Comparison of ENCODE assay signal across 12 cellular contexts in the genomic region with DNA sequence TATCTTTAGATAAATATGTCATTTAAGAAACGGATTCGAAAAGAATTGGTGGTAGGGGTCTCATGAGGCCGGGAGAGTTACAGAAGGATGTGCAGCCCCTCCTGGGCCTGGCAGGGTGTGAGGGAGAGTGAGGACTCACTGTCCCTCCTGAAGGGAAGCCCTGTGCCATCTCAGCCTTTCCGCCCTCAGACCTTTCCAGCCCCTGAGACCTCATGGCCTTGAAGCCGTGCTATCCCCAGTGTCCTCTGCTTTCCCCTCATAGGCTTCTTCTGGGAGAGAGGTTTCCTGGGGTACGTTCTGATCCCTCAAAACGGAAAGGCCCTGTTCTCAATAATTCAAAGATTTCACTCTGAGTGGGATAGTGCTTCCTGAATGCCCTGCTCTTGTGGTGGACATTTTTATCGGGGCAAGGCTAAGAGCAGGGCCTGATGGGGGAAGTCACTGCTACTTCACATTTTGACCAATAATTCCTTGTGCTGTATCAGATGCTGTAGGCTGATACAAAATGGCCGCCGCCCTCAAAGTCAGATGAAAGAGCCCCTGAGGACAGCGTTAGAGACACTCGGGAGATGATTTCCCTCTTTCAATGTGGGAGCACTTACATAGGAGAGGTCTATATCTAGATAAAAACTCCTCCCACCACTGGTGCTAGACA. TPM values are rescaled to one million over a fixed set of nuclear protein-coding genes. Genes with fewer than 3 reads are reported as not detected.
DNase-seq lines count a peak whose midpoint lies in the region; ATAC-seq and TF ChIP-seq lines count a peak whose summit lies in the region.
"Had no signal": no experiment of that assay in that cellular context is flagged by ENCODE, and none has a peak within 500 bp of the region (broad histone marks: within the 10 kb centered on the region; RNA-seq: fewer than 3 reads in every experiment).

No MANE protein-coding gene starts in this region.

- H3K27ac Mint-ChIP-seq in activated CD4-positive, alpha-beta memory T cell treated with anti-CD3 and anti-CD28 coated beads for 36 hours, result peak overlapping the region; percentile 95
- H3K27ac Mint-ChIP-seq in glutamatergic neuron (ENCODE audit: unreplicated experiment), result peak overlapping the region; percentile 33
- H3K27ac Mint-ChIP-seq: immature natural killer cell had no signal

- CTCF ChIA-PET in activated CD4-positive, alpha-beta memory T cell treated with anti-CD3 and anti-CD28 coated beads for 36 hours (lab: Charles Lee), result interaction anchor here (1.6 to 5.8 kb wide), 8 partner anchors 10 to 170 kb away, joined by 3 to 47 read pairs (median 10); partner anchors contain the start of genes MLF2, PTMS and ZNF384

- TF ChIP-seq CTCF in glutamatergic neuron (IDR thresholded peaks at IDR 0.05; ENCODE audit: partially characterized antibody, unreplicated experiment) (no peak), upper lobe of left lung (IDR thresholded peaks at IDR 0.05) (no peak), MM.1S (IDR thresholded peaks at IDR 0.05; ENCODE audit: low read length) (no peak), brain microvascular endothelial cell (IDR thresholded peaks at IDR 0.05; ENCODE audit: low read depth, low read length, missing control alignments) (no peak)

- no peaks in the 10 kb centered on the region for H3F3A ChIP-seq in MM.1S (ENCODE audit: insufficient read depth, low read length)

- H3K36me3 ChIP-seq in upper lobe of left lung (no peaks in the 10 kb centered on the region), MM.1S (replicated peaks; ENCODE audit: insufficient read depth, low read length) (no peaks in the 10 kb centered on the region), brain microvascular endothelial cell (replicated peaks) (no peaks in the 10 kb centered on the region)

- H3K79me2 ChIP-seq in MM.1S (ENCODE audit: low read length), result no peaks in the 10 kb centered on the region

- H3K4me3 ChIP-seq in upper lobe of left lung, result peak overlapping the region in 3 of 4 donors; percentile 35 to 51 (median 41)
- no peak overlapping the region for H3K4me3 ChIP-seq in MM.1S (ENCODE audit: low read length)
- H3K4me3 ChIP-seq in brain microvascular endothelial cell (ENCODE audit: low read depth, low read length), result no peak overlapping the region

- POLR2A ChIA-PET in activated CD4-positive, alpha-beta memory T cell treated with anti-CD3 and anti-CD28 coated beads for 36 hours (lab: Charles Lee), result interaction anchor here (1.4 to 4.6 kb wide), 9 partner anchors 12 to 101 kb away, joined by 3 to 37 read pairs (median 12); partner anchors contain the start of genes LAG3, MLF2, P3H3 and PTMS

- no peak for TF ChIP-seq POLR2A in upper lobe of left lung (IDR thresholded peaks at IDR 0.05)

- H3K9ac ChIP-seq in MM.1S (ENCODE audit: low read length), result no peak overlapping the region

- H3K27me3 ChIP-seq in upper lobe of left lung, result no peaks in the 10 kb centered on the region
- H3K27me3 ChIP-seq in MM.1S (replicated peaks; ENCODE audit: insufficient read depth, low read length), result no peaks in the 10 kb centered on the region
- no peaks in the 10 kb centered on the region for H3K27me3 ChIP-seq in brain microvascular endothelial cell (replicated peaks)

- no peak for TF ChIP-seq EP300 in upper lobe of left lung (IDR thresholded peaks at IDR 0.05)

- no peak overlapping the region for H3K4me2 ChIP-seq in MM.1S (ENCODE audit: low read depth, low read length)

- H3K4me3 Mint-ChIP-seq in activated CD4-positive, alpha-beta memory T cell treated with anti-CD3 and anti-CD28 coated beads for 36 hours, result peak overlapping the region; percentile 91
- no peak overlapping the region for H3K4me3 Mint-ChIP-seq in glutamatergic neuron (ENCODE audit: unreplicated experiment)
- H3K4me3 Mint-ChIP-seq: immature natural killer cell had no signal

- intact Hi-C loops in activated CD4-positive, alpha-beta memory T cell treated with anti-CD3 and anti-CD28 coated beads for 36 hours (cut with micrococcal nuclease), result loop anchor here (2.0 kb wide), 1 partner anchor 16 kb away; no protein-coding TSS in a partner anchor

- peaks cover 52% of the 10 kb centered on the region for H3K4me1 Mint-ChIP-seq in activated CD4-positive, alpha-beta memory T cell treated with anti-CD3 and anti-CD28 coated beads for 36 hours (ENCODE audit: low read depth)
- peaks cover 14% of the 10 kb centered on the region for H3K4me1 Mint-ChIP-seq in glutamatergic neuron (ENCODE audit: low read depth, unreplicated experiment)

- WGBS in upper lobe of left lung, 2 donors, result 78 to 79% methylated on average over 12 of the region's 12 CpGs

- H3K9me3 ChIP-seq in upper lobe of left lung (no peaks in the 10 kb centered on the region), MM.1S (replicated peaks; ENCODE audit: insufficient read depth, low read length) (no peaks in the 10 kb centered on the region)

- H4K20me1 ChIP-seq in MM.1S (ENCODE audit: insufficient read depth, low read length), result no peaks in the 10 kb centered on the region

- H3K36me3 Mint-ChIP-seq in activated CD4-positive, alpha-beta memory T cell treated with anti-CD3 and anti-CD28 coated beads for 36 hours, result peaks cover 43% of the 10 kb centered on the region
- peaks cover 5% of the 10 kb centered on the region for H3K36me3 Mint-ChIP-seq in glutamatergic neuron (ENCODE audit: unreplicated experiment)
- H3K36me3 Mint-ChIP-seq: immature natural killer cell had no signal

- DNase-seq in stimulated activated CD4-positive, alpha-beta T cell treated with anti-CD3 and anti-CD28 coated beads, Interleukin-1b, Interleukin-23, amount 100 ng/mL, for 48 hours, result peak; percentile 64
- no peak for DNase-seq in stimulated activated CD4-positive, alpha-beta T cell treated with anti-CD3 and anti-CD28 coated beads, Interleukin-2, amount 100 ng/mL, for 48 hours
- peak; percentile 74 for DNase-seq in activated CD4-positive, alpha-beta memory T cell treated with anti-CD3 and anti-CD28 coated beads for 36 hours
- DNase-seq in glutamatergic neuron (no peak), upper lobe of left lung (no peak), MM.1S (no peak), brain microvascular endothelial cell (no peak)
- DNase-seq: GDM1, immature natural killer cell, Right ventricle myocardium superior had no signal

- H3K27me3 Mint-ChIP-seq in activated CD4-positive, alpha-beta memory T cell treated with anti-CD3 and anti-CD28 coated beads for 36 hours, result no peaks in the 10 kb centered on the region
- peaks cover 3% of the 10 kb centered on the region for H3K27me3 Mint-ChIP-seq in glutamatergic neuron (ENCODE audit: unreplicated experiment)

- H3K27ac ChIP-seq in upper lobe of left lung (peak overlapping the region; percentile 60 to 80 (median 74)), MM.1S (ENCODE audit: low read length) (no peak overlapping the region), brain microvascular endothelial cell (no peak overlapping the region)

- in situ Hi-C loops in brain microvascular endothelial cell (cut with HindIII; ENCODE audit: low pct_ligation_motif_present, low sequenced_read_pairs), result no loop called here

- H3K4me1 ChIP-seq in upper lobe of left lung (peaks cover 9 to 36% (median 24%) of the 10 kb centered on the region in 4 donors), MM.1S (ENCODE audit: low read length) (no peaks in the 10 kb centered on the region)

- H2AFZ ChIP-seq in MM.1S (ENCODE audit: low read length), result no peak overlapping the region

- H3K9me3 Mint-ChIP-seq in activated CD4-positive, alpha-beta memory T cell treated with anti-CD3 and anti-CD28 coated beads for 36 hours, result no peaks in the 10 kb centered on the region
- peaks cover 2% of the 10 kb centered on the region for H3K9me3 Mint-ChIP-seq in glutamatergic neuron (ENCODE audit: unreplicated experiment)

- ATAC-seq in upper lobe of left lung (ENCODE audit: low FRiP score in 2 of 2), result peak in 1 of 2 donors; percentile 18
- no peak for ATAC-seq in GM21515 (IDR thresholded peaks at IDR 0.05; ENCODE audit: unreplicated experiment)
- ATAC-seq: esophagus mucosa had no signal

- H3K9me2 ChIP-seq in MM.1S (replicated peaks; ENCODE audit: insufficient read depth, low read length), result no peaks in the 10 kb centered on the region

RNA-seq across cellular contexts. Expression of gene CD4, which starts 1.3 kb away (rescaled TPM):
- total RNA-seq in activated CD4-positive, alpha-beta memory T cell treated with anti-CD3 and anti-CD28 coated beads for 36 hours, result 100 to 1,000 TPM; 290 to 300 TPM
- total RNA-seq in glutamatergic neuron (ENCODE audit: unreplicated experiment) (0.17 TPM), upper lobe of left lung (10 to 100 TPM; 10.5 to 86.6 (median 35.6) TPM)

RNA-seq across cellular contexts. Expression of gene LAG3, which starts 18.3 kb away (rescaled TPM):
- total RNA-seq in activated CD4-positive, alpha-beta memory T cell treated with anti-CD3 and anti-CD28 coated beads for 36 hours, result 100 to 1,000 TPM; 169 to 172 TPM
- total RNA-seq in glutamatergic neuron (ENCODE audit: unreplicated experiment), result 7.3 TPM
- 1 to 10 TPM in 4 of 6 donors, under 1 TPM in 2; 0.46 to 2.6 (median 1.5) TPM for total RNA-seq in upper lobe of left lung
- total RNA-seq: esophagus mucosa had no signal

RNA-seq across cellular contexts. Expression of gene PTMS, which starts 24.5 kb away (rescaled TPM):
- total RNA-seq in activated CD4-positive, alpha-beta memory T cell treated with anti-CD3 and anti-CD28 coated beads for 36 hours, result 100 to 1,000 TPM; 104 to 109 TPM
- total RNA-seq in glutamatergic neuron (ENCODE audit: unreplicated experiment) (966 TPM), upper lobe of left lung (100 to 1,000 TPM; 142 to 463 (median 224) TPM)

RNA-seq across cellular contexts. Expression of gene GPR162, which starts 31.0 kb away (rescaled TPM):
- under 1 TPM in 1 of 2 experiments, not detected in 1; 0.31 TPM for total RNA-seq in activated CD4-positive, alpha-beta memory T cell treated with anti-CD3 and anti-CD28 coated beads for 36 hours
- total RNA-seq in glutamatergic neuron (ENCODE audit: unreplicated experiment) (145 TPM), upper lobe of left lung (10 to 100 TPM in 5 of 6 donors, 1 to 10 TPM in 1; 8.1 to 47.1 (median 16.5) TPM)

RNA-seq across cellular contexts. Expression of gene P3H3, which starts 37.6 kb away (rescaled TPM):
- total RNA-seq in activated CD4-positive, alpha-beta memory T cell treated with anti-CD3 and anti-CD28 coated beads for 36 hours, result 1 to 10 TPM; 2.5 to 2.7 TPM
- 58.4 TPM for total RNA-seq in glutamatergic neuron (ENCODE audit: unreplicated experiment)
- total RNA-seq in upper lobe of left lung, result 10 to 100 TPM in 2 of 6 donors, 1 to 10 TPM in 4; 2.7 to 15.7 (median 7.0) TPM

Comparison
In these comparisons a context has a peak if more than half of its experiments do, and no peak if none do; other contexts are left out.
1. DNase-seq: peak in stimulated activated CD4-positive, alpha-beta T cell treated with anti-CD3 and anti-CD28 coated beads, Interleukin-1b, Interleukin-23, amount 100 ng/mL, for 48 hours (single experiment) and activated CD4-positive, alpha-beta memory T cell treated with anti-CD3 and anti-CD28 coated beads for 36 hours (single experiment); none in stimulated activated CD4-positive, alpha-beta T cell treated with anti-CD3 and anti-CD28 coated beads, Interleukin-2, amount 100 ng/mL, for 48 hours (0 of 2), glutamatergic neuron (single experiment), upper lobe of left lung (0 of 2), MM.1S (single experiment) and brain microvascular endothelial cell (single experiment).
2. H3K27ac ChIP-seq: peak in upper lobe of left lung (4 of 4); none in MM.1S (single experiment) and brain microvascular endothelial cell (single experiment).
3. H3K4me3 ChIP-seq: peak in upper lobe of left lung (3 of 4); none in MM.1S (single experiment) and brain microvascular endothelial cell (single experiment).
4. RNA of gene LAG3, which starts 18.3 kb away (total RNA-seq): 169 to 172 TPM in activated CD4-positive, alpha-beta memory T cell treated with anti-CD3 and anti-CD28 coated beads for 36 hours; 7.3 TPM in glutamatergic neuron (single experiment) and 0.46 to 2.6 TPM in upper lobe of left lung; every median in the first group is over 10 times any median in the second.